Comparison of ENCODE assay signal across 8 cellular contexts in genomic region chrX:24025741-24026402, GRCh38. TPM values are rescaled to one million over a fixed set of nuclear protein-coding genes. Genes with fewer than 3 reads are reported as not detected.
DNase-seq lines count a peak whose midpoint lies in the region; ATAC-seq and TF ChIP-seq lines count a peak whose summit lies in the region.

No MANE protein-coding gene starts in this region.

- peaks cover 38% of the 10 kb centered on the region for H3K27me3 Mint-ChIP-seq in activated T-cell treated with anti-CD3 and anti-CD28 coated beads, Interleukin-2, amount 50 U/mL, for 24 hours

- peaks cover 1% of the 10 kb centered on the region; the same call in 1 of the 2 replicates for H3F3A ChIP-seq in GM23248 (ENCODE audit: insufficient read depth)

- H3K4me3 ChIP-seq in GM23248 (peak overlapping the region; percentile 83), LNCaP clone FGC (ENCODE audit: low read depth, low read length) (peak overlapping the region; percentile 58), gastroesophageal sphincter (peak overlapping the region; percentile 82 to 85)

- peak overlapping the region; percentile 100 for H3K27ac ChIP-seq in GM23248
- H3K27ac ChIP-seq in gastroesophageal sphincter: peak overlapping the region; percentile 97 to 99 (median 98)

- peak; percentile 30 for ATAC-seq in gastroesophageal sphincter

- in situ Hi-C loops in GM23248 (cut with MboI): no loop called here

- H3K9me3 Mint-ChIP-seq in activated T-cell treated with anti-CD3 and anti-CD28 coated beads, Interleukin-2, amount 50 U/mL, for 24 hours: no peaks in the 10 kb centered on the region

- H3K4me1 ChIP-seq in GM23248 (ENCODE audit: insufficient read depth) (peaks cover 2% of the 10 kb centered on the region; the same call in 1 of the 2 replicates), gastroesophageal sphincter (peaks cover 0 to 5% (median 0%) of the 10 kb centered on the region in 3 donors)

- H3K36me3 Mint-ChIP-seq in activated T-cell treated with anti-CD3 and anti-CD28 coated beads, Interleukin-2, amount 50 U/mL, for 24 hours (ENCODE audit: low read depth): peaks cover 22% of the 10 kb centered on the region

- H3K9ac ChIP-seq in GM23248: peak overlapping the region; percentile 100

- DNase-seq in NCI-H748 (lab: John Stamatoyannopoulos, UW; ENCODE audit: unreplicated experiment): peak; percentile 83
- DNase-seq in NCI-H748 treated with DMSO at 0.1 percent for 48 hours (lab: John Stamatoyannopoulos, UW): no peak
- DNase-seq in GM23248: peak; percentile 80
- DNase-seq in LNCaP clone FGC (ENCODE audit: low read depth): no peak
- DNase-seq in activated T-cell treated with anti-CD3 and anti-CD28 coated beads, Interleukin-2, amount 50 U/mL, for 24 hours: no peak
- peak; percentile 37 for DNase-seq in pons (ENCODE audit: low spot score)
- no peak for DNase-seq in SKM-1 treated with dmso at 0.1 percent for 144 hours (lab: John Stamatoyannopoulos, UW; ENCODE audit: unreplicated experiment)

- H3K9me3 ChIP-seq in GM23248 (ENCODE audit: low read depth) (no peaks in the 10 kb centered on the region), gastroesophageal sphincter (no peaks in the 10 kb centered on the region)

- peaks cover 42% of the 10 kb centered on the region for H3K79me2 ChIP-seq in GM23248 (ENCODE audit: insufficient read depth)

- TF ChIP-seq CTCF in LNCaP clone FGC (IDR thresholded peaks at IDR 0.05; ENCODE audit: control insufficient read depth, extremely low read depth, insufficient read depth): no peak
- TF ChIP-seq CTCF in gastroesophageal sphincter (IDR thresholded peaks at IDR 0.05): no peak

- TF ChIP-seq EP300 in gastroesophageal sphincter (IDR thresholded peaks at IDR 0.05): no peak

- peak overlapping the region; percentile 81 for H3K4me3 Mint-ChIP-seq in activated T-cell treated with anti-CD3 and anti-CD28 coated beads, Interleukin-2, amount 50 U/mL, for 24 hours

- no peaks in the 10 kb centered on the region for H3K36me3 ChIP-seq in GM23248 (ENCODE audit: low read depth)
- no peaks in the 10 kb centered on the region for H3K36me3 ChIP-seq in gastroesophageal sphincter

- H3K27me3 ChIP-seq in GM23248 (replicated peaks; ENCODE audit: insufficient read depth) (no peaks in the 10 kb centered on the region), gastroesophageal sphincter (no peaks in the 10 kb centered on the region)

- WGBS in GM23248 (ENCODE audit: low coverage in 1 of 2, low lambda C conversion rate in 2 of 2, missing lambda C conversion rate in 2 of 2), 2 experiments: 0 to 1% methylated on average over 11 to 13 of the region's 46 CpGs
- 0 to 35% methylated on average over 7 of the region's 46 CpGs for WGBS in gastroesophageal sphincter (ENCODE audit: low coverage in 1 of 2), 2 donors

- TF ChIP-seq POLR2A in gastroesophageal sphincter (IDR thresholded peaks at IDR 0.05): peak; percentile 49 to 63

- peaks cover 19% of the 10 kb centered on the region for H3K4me1 Mint-ChIP-seq in activated T-cell treated with anti-CD3 and anti-CD28 coated beads, Interleukin-2, amount 50 U/mL, for 24 hours (ENCODE audit: low read depth)

- no peaks in the 10 kb centered on the region for H3K9me2 ChIP-seq in GM23248 (ENCODE audit: insufficient read depth)

- no peaks in the 10 kb centered on the region for H4K20me1 ChIP-seq in GM23248 (ENCODE audit: insufficient read depth)

- peak overlapping the region; percentile 88 for H3K27ac Mint-ChIP-seq in activated T-cell treated with anti-CD3 and anti-CD28 coated beads, Interleukin-2, amount 50 U/mL, for 24 hours

- peak overlapping the region; percentile 89 for H3K4me2 ChIP-seq in GM23248 (ENCODE audit: unreplicated experiment)

- peak overlapping the region; percentile 76 for H2AFZ ChIP-seq in GM23248

RNA-seq across cellular contexts. Expression of gene KLHL15, which starts 1.1 kb away (rescaled TPM):
- 8.1 and 8.2 TPM in 2 replicates for total RNA-seq in GM23248 (2014; rRNA removed; shearing (Covaris generic))
- polyA plus RNA-seq in GM23248 (2016; fragmentation: Nextera tagmentation; extraction: Ambion mirVana): 2.9 and 3.4 TPM in 2 replicates
- 10 to 100 TPM; 12.2 to 42.3 (median 17.4) TPM for total RNA-seq in gastroesophageal sphincter

RNA-seq across cellular contexts. Expression of gene EIF2S3, which starts 28.9 kb away (rescaled TPM):
- 163 and 190 TPM in 2 replicates for total RNA-seq in GM23248 (2014; rRNA removed; shearing (Covaris generic))
- 57.2 and 57.9 TPM in 2 replicates for polyA plus RNA-seq in GM23248 (2016; fragmentation: Nextera tagmentation; extraction: Ambion mirVana)
- 100 to 1,000 TPM; 139 to 179 (median 156) TPM for total RNA-seq in gastroesophageal sphincter

Comparison
In these comparisons a context has a peak if more than half of its experiments do, and no peak if none do; other contexts are left out.
1. DNase-seq: peak in NCI-H748 (single experiment), GM23248 (single experiment) and pons (single experiment); none in NCI-H748 treated with DMSO at 0.1 percent for 48 hours (single experiment), LNCaP clone FGC (single experiment), activated T-cell treated with anti-CD3 and anti-CD28 coated beads, Interleukin-2, amount 50 U/mL, for 24 hours (single experiment) and SKM-1 treated with dmso at 0.1 percent for 144 hours (single experiment).
2. Peak in every context shown above with its lines, with median percentiles within 50 percentile points of each other: H3K4me3 ChIP-seq.